In the genomic region with DNA sequence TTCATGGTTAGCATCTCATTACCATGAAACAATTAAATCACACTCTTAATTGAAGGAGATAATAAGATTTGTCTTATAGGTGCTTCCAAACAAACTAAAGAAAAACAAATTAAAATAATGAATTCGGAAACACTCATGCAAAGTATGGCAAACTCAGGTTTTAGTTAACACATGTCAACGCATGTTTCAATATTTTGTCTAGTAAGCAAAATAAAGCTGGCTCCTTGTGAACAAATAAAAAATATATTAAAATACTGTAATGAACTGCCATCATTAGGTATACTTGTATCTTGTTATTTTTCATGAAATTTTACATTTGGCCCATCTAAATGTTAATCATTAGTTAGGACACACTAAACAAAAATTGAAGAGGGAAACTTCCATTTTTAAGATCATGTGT, we compare ENCODE assay signal across 13 cellular contexts.
DNase-seq lines count a peak whose midpoint lies in the region; ATAC-seq, FAIRE-seq and TF ChIP-seq lines count a peak whose summit lies in the region.
"Had no signal": no experiment of that assay in that cellular context is flagged by ENCODE, and none has a peak within 500 bp of the region (broad histone marks: within the 10 kb centered on the region; RNA-seq: fewer than 3 reads in every experiment).

No MANE protein-coding gene starts in this region.

- H3K4me2 ChIP-seq in skeletal muscle satellite cell (ENCODE audit: low read length) = peak overlapping the region; percentile 90

- in situ Hi-C loops in brain microvascular endothelial cell (cut with HindIII; ENCODE audit: low pct_ligation_motif_present, low sequenced_read_pairs) = no loop called here

- H3K9me3 Mint-ChIP-seq in HFFc6 = no peaks in the 10 kb centered on the region
- H3K9me3 Mint-ChIP-seq: H9, neural crest cell had no signal

- no peak overlapping the region for H3K27ac ChIP-seq in brain microvascular endothelial cell

- H3K4me1 ChIP-seq in skeletal muscle satellite cell (ENCODE audit: control insufficient read depth, insufficient read depth, low read length) = peaks cover 9% of the 10 kb centered on the region

- no peak for DNase-seq in HFFc6
- DNase-seq in brain microvascular endothelial cell = no peak
- no peak for DNase-seq in NCI-H2029 treated with DMSO at 0.1 percent for 48 hours (lab: John Stamatoyannopoulos, UW)
- DNase-seq in stimulated activated CD4-positive, alpha-beta T cell treated with anti-CD3 and anti-CD28 coated beads, Interleukin-4, amount 100 ng/mL, for 24 hours = no peak
- DNase-seq in anterior cingulate cortex (lab: John Stamatoyannopoulos, UW) = no peak
- DNase-seq: activated effector memory CD4-positive, alpha-beta T cell treated with anti-CD3 and anti-CD28 coated beads, Interleukin-2, amount 50 U/mL, for 16 hours; H9; NCI-H1436; SHP77 treated with DMSO at 0.1 percent for 48 hours had no signal

- no peak overlapping the region for H3K9ac ChIP-seq in skeletal muscle satellite cell (ENCODE audit: low read depth, low read length)

- H3K36me3 Mint-ChIP-seq in HFFc6 (ENCODE audit: low read depth) = no peaks in the 10 kb centered on the region

- FAIRE-seq in islet of Langerhans (lab: Jason Lieb, UNC) = peak; percentile 9

- ATAC-seq in GM21576 (IDR thresholded peaks at IDR 0.05; ENCODE audit: unreplicated experiment) = no peak

- no peaks in the 10 kb centered on the region for H3K27me3 ChIP-seq in brain microvascular endothelial cell (replicated peaks)
- H3K27me3 ChIP-seq in skeletal muscle satellite cell (ENCODE audit: control insufficient read depth, insufficient read depth, low read length) = no peaks in the 10 kb centered on the region

- peaks cover 49% of the 10 kb centered on the region for H3K4me1 Mint-ChIP-seq in HFFc6 (ENCODE audit: low read depth)

- no peaks in the 10 kb centered on the region for H3K36me3 ChIP-seq in brain microvascular endothelial cell (replicated peaks)
- no peaks in the 10 kb centered on the region for H3K36me3 ChIP-seq in skeletal muscle satellite cell (ENCODE audit: insufficient read depth, low read length)

- H3K27ac Mint-ChIP-seq in HFFc6 = no peak overlapping the region
- H3K27ac Mint-ChIP-seq: H9 had no signal

- no peak for TF ChIP-seq CTCF in HFFc6 (IDR thresholded peaks at IDR 0.05)
- no peak for TF ChIP-seq CTCF in brain microvascular endothelial cell (IDR thresholded peaks at IDR 0.05; ENCODE audit: low read depth, low read length, missing control alignments)

- no peaks in the 10 kb centered on the region for H3K9me3 ChIP-seq in skeletal muscle satellite cell (replicated peaks; ENCODE audit: low read length)

- peak overlapping the region; percentile 97; the same call in 1 of the 2 replicates for H3K4me3 Mint-ChIP-seq in HFFc6
- H3K4me3 Mint-ChIP-seq: H9 had no signal

- peak overlapping the region; percentile 76 for H3K4me3 ChIP-seq in brain microvascular endothelial cell (ENCODE audit: low read depth, low read length)
- H3K4me3 ChIP-seq in skeletal muscle satellite cell (ENCODE audit: low read length) = no peak overlapping the region

- no peaks in the 10 kb centered on the region for H3K27me3 Mint-ChIP-seq in HFFc6 (ENCODE audit: insufficient read depth)
